ENCODE assay signal across 13 cellular contexts in the genomic region with DNA sequence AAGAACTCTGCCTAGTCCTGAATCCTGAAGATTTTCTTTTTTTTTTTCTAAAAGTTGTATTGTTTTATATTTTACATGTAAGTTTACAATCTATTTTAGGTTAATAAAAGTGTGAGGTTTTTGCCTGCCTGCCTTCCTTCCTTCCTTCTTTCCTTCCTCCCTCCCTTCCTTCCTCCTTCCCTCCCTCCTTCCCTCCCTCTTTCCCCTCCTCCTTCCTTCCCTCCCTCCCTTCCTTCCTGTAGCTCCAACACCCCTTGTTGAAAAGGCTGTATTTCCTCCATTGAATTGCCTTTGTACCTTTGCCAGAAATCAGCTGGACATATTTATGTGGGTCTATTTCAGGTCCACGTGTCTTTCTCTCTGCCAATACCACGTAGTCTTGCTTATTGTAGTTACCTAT.
DNase-seq lines count a peak whose midpoint lies in the region; ATAC-seq and TF ChIP-seq lines count a peak whose summit lies in the region.
"Had no signal": no experiment of that assay in that cellular context is flagged by ENCODE, and none has a peak within 500 bp of the region (broad histone marks: within the 10 kb centered on the region; RNA-seq: fewer than 3 reads in every experiment).

No MANE protein-coding gene starts in this region.

- no peak overlapping the region for H3K27ac ChIP-seq in HEK293 (ENCODE audit: extremely low read depth, low read depth, low read length)

- DNase-seq in COR-L47 (lab: John Stamatoyannopoulos, UW) (peak; percentile 25), NCI-H2081 (lab: John Stamatoyannopoulos, UW) (peak; percentile 10 to 59), NCI-H226 (no peak)
- DNase-seq in stimulated activated naive CD4-positive, alpha-beta T cell (lab: John Stamatoyannopoulos, UW): no peak
- DNase-seq: C1 segment of cervical spinal cord; Caco-2; CD4-positive, alpha-beta memory T cell; DMS153; DND-41; GOT3 had no signal

- POLR2A ChIA-PET in HEK293 (lab: Yijun Ruan, JAX): no interaction called here

- no peak for ATAC-seq in HG03432 (IDR thresholded peaks at IDR 0.05; ENCODE audit: unreplicated experiment)

- H3K4me1 ChIP-seq in HEK293 (ENCODE audit: control insufficient read depth, insufficient read depth, low read length): no peaks in the 10 kb centered on the region
- H3K4me1 ChIP-seq: HAP-1 had no signal

- CTCF ChIA-PET in HEK293 (lab: Yijun Ruan, JAX): interaction anchor here (0.6 kb wide), 1 partner anchor 10 kb away, joined by 3 read pairs; no protein-coding TSS in a partner anchor

- H3K4me3 ChIP-seq in HEK293 (ENCODE audit: low read depth, low read length): no peak overlapping the region
- H3K4me3 ChIP-seq: HAP-1 had no signal

- H3K9me3 ChIP-seq in HEK293 (ENCODE audit: control insufficient read depth, insufficient read depth, low read depth, low read length): no peaks in the 10 kb centered on the region
- H3K9me3 ChIP-seq: HAP-1 had no signal

- TF ChIP-seq CTCF in HEK293 (tag by site-specific recombination; IDR thresholded peaks at IDR 0.05): no peak

- H3K36me3 ChIP-seq in HEK293 (ENCODE audit: control insufficient read depth in 2 of 2, insufficient read depth in 1 of 2, low read length in 2 of 2): no peaks in the 10 kb centered on the region
- H3K36me3 ChIP-seq: HAP-1 had no signal

TF ChIP-seq in HEK293, 187 proteins besides CTCF, POLR2A, EP300 and RAD21:
- TF ChIP-seq, protein P1, sequence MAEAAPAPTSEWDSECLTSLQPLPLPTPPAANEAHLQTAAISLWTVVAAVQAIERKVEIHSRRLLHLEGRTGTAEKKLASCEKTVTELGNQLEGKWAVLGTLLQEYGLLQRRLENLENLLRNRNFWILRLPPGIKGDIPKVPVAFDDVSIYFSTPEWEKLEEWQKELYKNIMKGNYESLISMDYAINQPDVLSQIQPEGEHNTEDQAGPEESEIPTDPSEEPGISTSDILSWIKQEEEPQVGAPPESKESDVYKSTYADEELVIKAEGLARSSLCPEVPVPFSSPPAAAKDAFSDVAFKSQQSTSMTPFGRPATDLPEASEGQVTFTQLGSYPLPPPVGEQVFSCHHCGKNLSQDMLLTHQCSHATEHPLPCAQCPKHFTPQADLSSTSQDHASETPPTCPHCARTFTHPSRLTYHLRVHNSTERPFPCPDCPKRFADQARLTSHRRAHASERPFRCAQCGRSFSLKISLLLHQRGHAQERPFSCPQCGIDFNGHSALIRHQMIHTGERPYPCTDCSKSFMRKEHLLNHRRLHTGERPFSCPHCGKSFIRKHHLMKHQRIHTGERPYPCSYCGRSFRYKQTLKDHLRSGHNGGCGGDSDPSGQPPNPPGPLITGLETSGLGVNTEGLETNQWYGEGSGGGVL (tag by site-specific recombination; IDR thresholded peaks at IDR 0.05): peak; percentile 66
- no peak for TF ChIP-seq ZBTB20 (tag by site-specific recombination; IDR thresholded peaks at IDR 0.05)
- peak; percentile 80 for TF ChIP-seq ZNF366 (tag by site-specific recombination; conservative IDR thresholded peaks at IDR 0.05)

Comparison
In these comparisons a context has a peak if more than half of its experiments do, and no peak if none do; other contexts are left out.
1. DNase-seq: peak in COR-L47 (single experiment) and NCI-H2081 (2 of 2); none in NCI-H226 (single experiment) and stimulated activated naive CD4-positive, alpha-beta T cell (0 of 6).